14 cellular contexts compared by ENCODE assay signal in the genomic region with DNA sequence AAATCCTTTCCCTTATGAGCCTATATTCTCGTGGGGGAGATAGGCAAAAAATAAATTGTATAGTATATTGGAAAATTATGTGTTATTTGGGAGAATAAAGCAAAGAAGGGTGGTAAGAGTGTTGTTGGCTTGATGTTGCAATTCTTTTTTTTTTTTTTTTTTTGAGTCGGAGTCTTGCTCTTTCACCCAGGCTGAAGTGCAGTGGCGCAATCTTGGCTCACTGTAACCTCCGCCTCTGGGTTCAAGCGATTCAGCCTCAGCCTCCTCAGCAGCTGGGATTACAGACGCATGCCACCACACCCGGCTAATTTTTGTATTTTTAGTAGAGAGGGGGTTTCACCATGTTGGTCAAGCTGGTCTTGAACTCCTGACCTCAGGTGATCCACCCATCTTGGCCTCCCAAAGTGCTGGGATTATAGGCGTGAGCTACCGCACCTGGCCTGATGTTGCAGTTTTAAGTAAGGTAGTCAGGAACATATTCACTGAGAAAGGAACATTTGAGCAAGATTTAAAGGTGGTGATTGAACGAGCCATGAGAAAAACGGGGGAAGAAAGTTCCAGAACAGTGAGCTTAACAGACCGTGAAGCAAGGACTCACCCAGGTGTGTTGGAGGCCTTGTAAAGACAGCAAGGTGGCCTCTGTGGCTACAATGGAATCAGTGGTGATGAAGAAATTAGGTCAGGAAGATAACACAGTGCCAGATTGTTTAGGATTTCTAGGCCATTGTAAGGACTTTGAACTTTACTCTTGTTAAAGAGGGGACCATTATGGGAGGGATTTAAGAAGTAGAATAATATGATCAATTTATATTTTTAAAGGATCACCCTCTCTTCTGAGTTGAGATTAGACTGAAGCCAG. TPM values are rescaled to one million over a fixed set of nuclear protein-coding genes. Genes with fewer than 3 reads are reported as not detected.
DNase-seq lines count a peak whose midpoint lies in the region; ATAC-seq and TF ChIP-seq lines count a peak whose summit lies in the region.
"Had no signal": no experiment of that assay in that cellular context is flagged by ENCODE, and none has a peak within 500 bp of the region (broad histone marks: within the 10 kb centered on the region; RNA-seq: fewer than 3 reads in every experiment).

No MANE protein-coding gene starts in this region.

- TF ChIP-seq POLR2A in NB4 (IDR thresholded peaks at IDR 0.05; ENCODE audit: extremely low read depth, insufficient read length), result no peak

- intact Hi-C loops in Calu3 (cut with micrococcal nuclease; ENCODE audit: unreplicated experiment) (loop anchor here (2.0 kb wide), 1 partner anchor 45 kb away; a partner anchor contains a TSS), left ventricle myocardium superior (cut with micrococcal nuclease) (no loop called here)

- H3K36me3 Mint-ChIP-seq in Calu3 (ENCODE audit: insufficient read depth, unreplicated experiment), result peaks cover 21% of the 10 kb centered on the region

- no peaks in the 10 kb centered on the region for H3K9me3 Mint-ChIP-seq in Calu3 (ENCODE audit: low read depth, unreplicated experiment)
- H3K9me3 Mint-ChIP-seq: activated naive CD4-positive, alpha-beta T cell treated with anti-CD3 and anti-CD28 coated beads, Interleukin-2, amount 10 ng/mL, durations not matched to agents 7 days and 5 days had no signal

- peak overlapping the region; percentile 90 for H3K27ac Mint-ChIP-seq in Calu3 (ENCODE audit: unreplicated experiment)
- H3K27ac Mint-ChIP-seq: activated naive CD4-positive, alpha-beta T cell treated with anti-CD3 and anti-CD28 coated beads, Interleukin-2, amount 10 ng/mL, durations not matched to agents 7 days and 5 days had no signal

- TF ChIP-seq CTCF in Calu3 (IDR thresholded peaks at IDR 0.05; ENCODE audit: unreplicated experiment) (no peak), NB4 (IDR thresholded peaks at IDR 0.05; ENCODE audit: low read depth, low read length) (no peak), fibroblast of mammary gland (conservative IDR thresholded peaks at IDR 0.05; ENCODE audit: control insufficient read depth, insufficient read depth, low read depth, low read length) (no peak)

- CTCF ChIA-PET in Calu3 (lab: Charles Lee), result no interaction called here

- ATAC-seq in GM18861 (IDR thresholded peaks at IDR 0.05; ENCODE audit: unreplicated experiment) (no peak), left ventricle myocardium superior (no peak), GM18511 (IDR thresholded peaks at IDR 0.05; ENCODE audit: unreplicated experiment) (no peak)
- ATAC-seq: gastroesophageal sphincter had no signal

- no peaks in the 10 kb centered on the region for H3K27me3 Mint-ChIP-seq in Calu3 (ENCODE audit: unreplicated experiment)
- H3K27me3 Mint-ChIP-seq: activated naive CD4-positive, alpha-beta T cell treated with anti-CD3 and anti-CD28 coated beads, Interleukin-2, amount 10 ng/mL, durations not matched to agents 7 days and 5 days; CD4-positive, alpha-beta memory T cell had no signal

- H3K4me3 ChIP-seq in NB4 (ENCODE audit: low read depth, low read length) (no peak overlapping the region), fibroblast of mammary gland (ENCODE audit: control insufficient read depth, low read depth, low read length) (no peak overlapping the region)
- H3K4me3 ChIP-seq: gastroesophageal sphincter had no signal

- peaks cover 85% of the 10 kb centered on the region for H3K4me1 Mint-ChIP-seq in Calu3 (ENCODE audit: low read depth, unreplicated experiment)

- BruUV-seq in Calu3 (replicated peaks; lab: Mats Ljungman, UMichigan), result TSS peak; percentile 38

- H3K4me3 Mint-ChIP-seq in Calu3 (ENCODE audit: low read depth, unreplicated experiment), result peak overlapping the region; percentile 56
- H3K4me3 Mint-ChIP-seq: activated naive CD4-positive, alpha-beta T cell treated with anti-CD3 and anti-CD28 coated beads, Interleukin-2, amount 10 ng/mL, durations not matched to agents 7 days and 5 days; CD4-positive, alpha-beta memory T cell had no signal

- DNase-seq in Calu3 (peak; percentile 29), NB4 (ENCODE audit: low read depth) (peak; percentile 66), fibroblast of mammary gland (ENCODE audit: low read depth) (peak; percentile 20), renal cortical epithelial cell (ENCODE audit: low read depth) (peak; percentile 52), left ventricle myocardium superior (no peak), pons (ENCODE audit: low spot score) (no peak)
- DNase-seq: activated naive CD4-positive, alpha-beta T cell treated with anti-CD3 and anti-CD28 coated beads, Interleukin-2, amount 10 ng/mL, durations not matched to agents 7 days and 5 days; CD4-positive, alpha-beta memory T cell; NCI-H187 treated with DMSO at 0.1 percent for 48 hours; NCI-H524; WERI-Rb-1 had no signal

RNA-seq across cellular contexts. Expression of a gene that starts 45.8 kb away (rescaled TPM):
- total RNA-seq in Calu3 (2022) (36.6 and 37.8 TPM in 2 replicates), renal cortical epithelial cell (7.8 and 19.4 TPM in 2 replicates), left ventricle myocardium superior (24.4 TPM)

Comparison
In these comparisons a context has a peak if more than half of its experiments do, and no peak if none do; other contexts are left out.
1. DNase-seq: peak in Calu3 (single experiment), NB4 (single experiment), fibroblast of mammary gland (single experiment) and renal cortical epithelial cell (single experiment); none in left ventricle myocardium superior (single experiment) and pons (single experiment).